ENCODE assay signal across 1 cellular context in the genomic region with DNA sequence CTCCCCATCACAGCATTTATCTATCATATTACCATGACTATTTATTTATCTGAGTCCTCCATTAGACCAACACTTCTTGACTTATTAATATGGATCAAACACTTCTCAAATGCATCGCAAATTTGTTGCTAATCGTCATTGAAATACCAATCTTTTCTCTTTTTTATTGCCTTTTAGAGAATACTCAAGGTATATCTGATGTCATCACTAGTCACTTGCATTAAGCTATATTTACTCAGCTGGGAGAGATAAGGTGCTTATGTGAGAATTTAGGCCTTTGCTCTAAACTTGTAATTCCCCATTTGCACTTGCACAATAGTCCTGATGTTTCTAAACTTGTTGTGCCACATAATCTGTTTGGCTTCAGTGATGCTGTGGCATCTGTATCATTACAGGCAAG.
TF ChIP-seq lines count a peak whose summit lies in the region.

No MANE protein-coding gene starts in this region.

TF ChIP-seq in HEK293, 187 proteins besides CTCF, POLR2A, EP300 and RAD21 (continued from another document):
- TF ChIP-seq, protein P1, sequence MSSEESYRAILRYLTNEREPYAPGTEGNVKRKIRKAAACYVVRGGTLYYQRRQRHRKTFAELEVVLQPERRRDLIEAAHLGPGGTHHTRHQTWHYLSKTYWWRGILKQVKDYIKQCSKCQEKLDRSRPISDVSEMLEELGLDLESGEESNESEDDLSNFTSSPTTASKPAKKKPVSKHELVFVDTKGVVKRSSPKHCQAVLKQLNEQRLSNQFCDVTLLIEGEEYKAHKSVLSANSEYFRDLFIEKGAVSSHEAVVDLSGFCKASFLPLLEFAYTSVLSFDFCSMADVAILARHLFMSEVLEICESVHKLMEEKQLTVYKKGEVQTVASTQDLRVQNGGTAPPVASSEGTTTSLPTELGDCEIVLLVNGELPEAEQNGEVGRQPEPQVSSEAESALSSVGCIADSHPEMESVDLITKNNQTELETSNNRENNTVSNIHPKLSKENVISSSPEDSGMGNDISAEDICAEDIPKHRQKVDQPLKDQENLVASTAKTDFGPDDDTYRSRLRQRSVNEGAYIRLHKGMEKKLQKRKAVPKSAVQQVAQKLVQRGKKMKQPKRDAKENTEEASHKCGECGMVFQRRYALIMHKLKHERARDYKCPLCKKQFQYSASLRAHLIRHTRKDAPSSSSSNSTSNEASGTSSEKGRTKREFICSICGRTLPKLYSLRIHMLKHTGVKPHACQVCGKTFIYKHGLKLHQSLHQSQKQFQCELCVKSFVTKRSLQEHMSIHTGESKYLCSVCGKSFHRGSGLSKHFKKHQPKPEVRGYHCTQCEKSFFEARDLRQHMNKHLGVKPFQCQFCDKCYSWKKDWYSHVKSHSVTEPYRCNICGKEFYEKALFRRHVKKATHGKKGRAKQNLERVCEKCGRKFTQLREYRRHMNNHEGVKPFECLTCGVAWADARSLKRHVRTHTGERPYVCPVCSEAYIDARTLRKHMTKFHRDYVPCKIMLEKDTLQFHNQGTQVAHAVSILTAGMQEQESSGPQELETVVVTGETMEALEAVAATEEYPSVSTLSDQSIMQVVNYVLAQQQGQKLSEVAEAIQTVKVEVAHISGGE (tag by site-specific recombination; conservative IDR thresholded peaks at IDR 0.05; ENCODE audit: low read depth) = no peak
- TF ChIP-seq ZNF366 (tag by site-specific recombination; conservative IDR thresholded peaks at IDR 0.05) = peak; percentile 37; the same call in 1 of the 2 replicates
- TF ChIP-seq ZNF132 (tag by site-specific recombination; IDR thresholded peaks at IDR 0.05; ENCODE audit: borderline replicate concordance) = no peak
- no peak for TF ChIP-seq ZNF529 (tag by site-specific recombination; IDR thresholded peaks at IDR 0.05; ENCODE audit: insufficient replicate concordance)
- no peak for TF ChIP-seq ZNF585B (tag by site-specific recombination; IDR thresholded peaks at IDR 0.05)
- TF ChIP-seq REPIN1 (tag by site-specific recombination; IDR thresholded peaks at IDR 0.05; ENCODE audit: low read depth) = no peak
- TF ChIP-seq, protein P2, sequence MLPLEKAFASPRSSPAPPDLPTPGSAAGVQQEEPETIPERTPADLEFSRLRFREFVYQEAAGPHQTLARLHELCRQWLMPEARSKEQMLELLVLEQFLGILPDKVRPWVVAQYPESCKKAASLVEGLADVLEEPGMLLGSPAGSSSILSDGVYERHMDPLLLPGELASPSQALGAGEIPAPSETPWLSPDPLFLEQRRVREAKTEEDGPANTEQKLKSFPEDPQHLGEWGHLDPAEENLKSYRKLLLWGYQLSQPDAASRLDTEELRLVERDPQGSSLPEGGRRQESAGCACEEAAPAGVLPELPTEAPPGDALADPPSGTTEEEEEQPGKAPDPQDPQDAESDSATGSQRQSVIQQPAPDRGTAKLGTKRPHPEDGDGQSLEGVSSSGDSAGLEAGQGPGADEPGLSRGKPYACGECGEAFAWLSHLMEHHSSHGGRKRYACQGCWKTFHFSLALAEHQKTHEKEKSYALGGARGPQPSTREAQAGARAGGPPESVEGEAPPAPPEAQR (tag by site-specific recombination; IDR thresholded peaks at IDR 0.05) = no peak
- TF ChIP-seq, protein P3, sequence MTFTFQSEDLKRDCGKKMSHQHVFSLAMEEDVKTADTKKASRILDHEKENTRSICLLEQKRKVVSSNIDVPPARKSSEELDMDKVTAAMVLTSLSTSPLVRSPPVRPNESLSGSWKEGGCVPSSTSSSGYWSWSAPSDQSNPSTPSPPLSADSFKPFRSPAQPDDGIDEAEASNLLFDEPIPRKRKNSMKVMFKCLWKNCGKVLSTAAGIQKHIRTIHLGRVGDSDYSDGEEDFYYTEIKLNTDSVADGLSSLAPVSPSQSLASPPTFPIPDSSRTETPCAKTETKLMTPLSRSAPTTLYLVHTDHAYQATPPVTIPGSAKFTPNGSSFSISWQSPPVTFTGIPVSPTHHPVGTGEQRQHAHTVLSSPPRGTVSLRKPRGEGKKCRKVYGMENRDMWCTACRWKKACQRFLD (tag by site-specific recombination; IDR thresholded peaks at IDR 0.05) = no peak
- peak; percentile 53 for TF ChIP-seq ZNF629 (tag by site-specific recombination; IDR thresholded peaks at IDR 0.05)
- no peak for TF ChIP-seq ZNF501 (tag by site-specific recombination; IDR thresholded peaks at IDR 0.05)
- no peak for TF ChIP-seq ZNF133 (tag by site-specific recombination; IDR thresholded peaks at IDR 0.05)
- no peak for TF ChIP-seq ZNF302 (tag by site-specific recombination; IDR thresholded peaks at IDR 0.05; ENCODE audit: low read depth)
- TF ChIP-seq SP7 (tag by site-specific recombination; IDR thresholded peaks at IDR 0.05) = 0 out of 2 replicates have a peak, but pooled peaks have one; percentile 11
- TF ChIP-seq ZNF37A (tag by site-specific recombination; IDR thresholded peaks at IDR 0.05) = no peak
- TF ChIP-seq, protein P4, sequence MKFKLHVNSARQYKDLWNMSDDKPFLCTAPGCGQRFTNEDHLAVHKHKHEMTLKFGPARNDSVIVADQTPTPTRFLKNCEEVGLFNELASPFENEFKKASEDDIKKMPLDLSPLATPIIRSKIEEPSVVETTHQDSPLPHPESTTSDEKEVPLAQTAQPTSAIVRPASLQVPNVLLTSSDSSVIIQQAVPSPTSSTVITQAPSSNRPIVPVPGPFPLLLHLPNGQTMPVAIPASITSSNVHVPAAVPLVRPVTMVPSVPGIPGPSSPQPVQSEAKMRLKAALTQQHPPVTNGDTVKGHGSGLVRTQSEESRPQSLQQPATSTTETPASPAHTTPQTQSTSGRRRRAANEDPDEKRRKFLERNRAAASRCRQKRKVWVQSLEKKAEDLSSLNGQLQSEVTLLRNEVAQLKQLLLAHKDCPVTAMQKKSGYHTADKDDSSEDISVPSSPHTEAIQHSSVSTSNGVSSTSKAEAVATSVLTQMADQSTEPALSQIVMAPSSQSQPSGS (tag by site-specific recombination; IDR thresholded peaks at IDR 0.05; ENCODE audit: low read depth) = 0 out of 2 replicates have a peak, but pooled peaks have one; percentile 19
- no peak for TF ChIP-seq GFI1B (tag by site-specific recombination; IDR thresholded peaks at IDR 0.05)
- TF ChIP-seq ZNF114 (tag by site-specific recombination; IDR thresholded peaks at IDR 0.05) = no peak
